In genomic region chr1:111417755-111418154, GRCh38 we compare ENCODE assay signal across 19 cellular contexts. TPM values are rescaled to one million over a fixed set of nuclear protein-coding genes. Genes with fewer than 3 reads are reported as not detected.
DNase-seq lines count a peak whose midpoint lies in the region; ATAC-seq and TF ChIP-seq lines count a peak whose summit lies in the region.
"Had no signal": no experiment of that assay in that cellular context is flagged by ENCODE, and none has a peak within 500 bp of the region (broad histone marks: within the 10 kb centered on the region; RNA-seq: fewer than 3 reads in every experiment).

No MANE protein-coding gene starts in this region.

- peak overlapping the region; percentile 81 for H3K23ac ChIP-seq in IMR-90 (ENCODE audit: low read depth, low read length)

- H3K36me3 Mint-ChIP-seq in progenitor cell of endocrine pancreas (ENCODE audit: insufficient read depth), result peaks cover 3% of the 10 kb centered on the region
- H3K36me3 Mint-ChIP-seq in activated T-cell treated with anti-CD3 and anti-CD28 coated beads, Interleukin-2, amount 50 U/mL, for 4 hours (ENCODE audit: insufficient read depth), result peaks cover 43% of the 10 kb centered on the region

- DNase-seq in DMS53 treated with DMSO at 0.1 percent for 48 hours (lab: John Stamatoyannopoulos, UW; ENCODE audit: unreplicated experiment) (peak; percentile 48), IMR-90 (peak; percentile 78), fibroblast of villous mesenchyme (ENCODE audit: low read depth) (peak; percentile 90), progenitor cell of endocrine pancreas (ENCODE audit: low spot score, unreplicated experiment) (no peak), KG1 (lab: John Stamatoyannopoulos, UW) (no peak)
- no peak for DNase-seq in activated T-cell treated with anti-CD3 and anti-CD28 coated beads, Interleukin-2, amount 50 U/mL, for 4 hours
- no peak for DNase-seq in activated CD4-positive, CD25-positive, alpha-beta regulatory T cell (lab: John Stamatoyannopoulos, UW)
- DNase-seq: activated CD8-positive, alpha-beta T cell treated with anti-CD3 and anti-CD28 coated beads for 36 hours; amniotic stem cell; EL; heart left ventricle; left ventricle myocardium superior; NCI-H1436 treated with DMSO at 0.1 percent for 48 hours; NCI-H69; posterior cingulate gyrus had no signal

- no peak overlapping the region for H2AFZ ChIP-seq in IMR-90 (replicated peaks; ENCODE audit: low read length, poor library complexity)

- H2BK20ac ChIP-seq in IMR-90 (ENCODE audit: low read depth, low read length), result peak overlapping the region; percentile 94

- no peak overlapping the region for H3K56ac ChIP-seq in IMR-90 (ENCODE audit: extremely low read depth, insufficient read depth, low read length)

- peak overlapping the region in 1 of 2 experiments; percentile 91; a peak in 3 of 4 replicates for H4K8ac ChIP-seq in IMR-90 (ENCODE audit: low read depth in 2 of 2, low read length in 2 of 2)

- no peaks in the 10 kb centered on the region; the same call in 1 of the 2 replicates for H3K27me3 ChIP-seq in IMR-90 (ENCODE audit: control insufficient read depth, insufficient read depth, low read length)
- H3K27me3 ChIP-seq: heart left ventricle, vagina had no signal

- peak overlapping the region; percentile 74; the same call in 1 of the 2 replicates for H2AK5ac ChIP-seq in IMR-90 (ENCODE audit: low read depth, low read length)

- H4K91ac ChIP-seq in IMR-90 (ENCODE audit: insufficient read depth, low read depth, low read length), result peak overlapping the region; percentile 86

- CTCF ChIA-PET in IMR-90 (lab: Yijun Ruan, JAX), result interaction anchor here (0.7 to 2.2 kb wide), 3 partner anchors 18 to 207 kb away, joined by 3 to 7 read pairs (median 3); no protein-coding TSS in a partner anchor

- peak; percentile 87 for ATAC-seq in IMR-90 (ENCODE audit: low read depth)
- ATAC-seq in activated T-cell treated with anti-CD3 and anti-CD28 coated beads, Interleukin-2, amount 50 U/mL, for 4 hours, result no peak
- ATAC-seq: activated CD8-positive, alpha-beta T cell treated with anti-CD3 and anti-CD28 coated beads for 36 hours; heart left ventricle; left ventricle myocardium superior had no signal

- H3K4me2 ChIP-seq in IMR-90 (ENCODE audit: low read depth, low read length), result peak overlapping the region; percentile 69

- TF ChIP-seq POLR2A in IMR-90 (IDR thresholded peaks at IDR 0.05; ENCODE audit: low read depth, low read length), result no peak

- H4K5ac ChIP-seq in IMR-90 (ENCODE audit: low read depth, low read length), result peak overlapping the region; percentile 47; the same call in 1 of the 2 replicates

- H3K79me1 ChIP-seq in IMR-90 (ENCODE audit: low read depth in 1 of 2, low read length in 2 of 2), result no peaks in the 10 kb centered on the region

- dilution Hi-C loops in IMR-90 (cut with HindIII; ENCODE audit: low sequenced_read_pairs, unreplicated experiment), result no loop called here

- H2BK120ac ChIP-seq in IMR-90 (ENCODE audit: low read depth, low read length), result peak overlapping the region; percentile 92

- no peaks in the 10 kb centered on the region for H3K9me3 Mint-ChIP-seq in progenitor cell of endocrine pancreas (ENCODE audit: low read depth)
- no peaks in the 10 kb centered on the region for H3K9me3 Mint-ChIP-seq in activated T-cell treated with anti-CD3 and anti-CD28 coated beads, Interleukin-2, amount 50 U/mL, for 4 hours
- H3K9me3 Mint-ChIP-seq: activated CD8-positive, alpha-beta T cell treated with anti-CD3 and anti-CD28 coated beads for 36 hours; neural crest cell; T-helper 2 cell treated with Interferon-gamma antibody and Interleukin-4, amounts not matched to agents 5 μg/mL and 100 μg/mL, for 36 hours had no signal

- no peak overlapping the region for H2AK9ac ChIP-seq in IMR-90 (replicated peaks; ENCODE audit: low read depth, low read length, poor library complexity)

- peak overlapping the region; percentile 93; the same call in 1 of the 2 replicates for H3K4ac ChIP-seq in IMR-90 (ENCODE audit: low read depth, low read length)

- POLR2A ChIA-PET in IMR-90 (lab: Charles Lee; ENCODE audit: unreplicated experiment), result no interaction called here

- peak overlapping the region; percentile 76 for H3K27ac Mint-ChIP-seq in progenitor cell of endocrine pancreas
- H3K27ac Mint-ChIP-seq: activated CD8-positive, alpha-beta T cell treated with anti-CD3 and anti-CD28 coated beads for 36 hours; T-helper 2 cell treated with Interferon-gamma antibody and Interleukin-4, amounts not matched to agents 5 μg/mL and 100 μg/mL, for 36 hours had no signal

- H3K36me3 ChIP-seq in IMR-90 (ENCODE audit: control insufficient read depth, insufficient read depth, low read length), result no peaks in the 10 kb centered on the region
- H3K36me3 ChIP-seq: HAP-1, vagina had no signal

- intact Hi-C loops in IMR-90 (cut with micrococcal nuclease), result no loop called here

- H3K4me3 ChIP-seq in IMR-90 (ENCODE audit: insufficient read depth, low read depth, low read length), result no peak overlapping the region
- H3K4me3 ChIP-seq in fibroblast of villous mesenchyme (ENCODE audit: low read depth, low read length), result no peak overlapping the region
- H3K4me3 ChIP-seq: HAP-1, heart left ventricle, vagina had no signal

- peaks cover 5% of the 10 kb centered on the region for H3K4me1 ChIP-seq in IMR-90 (ENCODE audit: control insufficient read depth, insufficient read depth, low read length)
- H3K4me1 ChIP-seq: heart left ventricle, vagina had no signal

- no peaks in the 10 kb centered on the region for H3K27me3 Mint-ChIP-seq in progenitor cell of endocrine pancreas
- H3K27me3 Mint-ChIP-seq in activated T-cell treated with anti-CD3 and anti-CD28 coated beads, Interleukin-2, amount 50 U/mL, for 4 hours (ENCODE audit: low read depth), result no peaks in the 10 kb centered on the region
- H3K27me3 Mint-ChIP-seq: activated CD8-positive, alpha-beta T cell treated with anti-CD3 and anti-CD28 coated beads for 36 hours had no signal

- H4K20me1 ChIP-seq in IMR-90 (ENCODE audit: insufficient read depth, low read length), result no peaks in the 10 kb centered on the region

- H3K4me1 Mint-ChIP-seq in progenitor cell of endocrine pancreas (ENCODE audit: low read depth), result peaks cover 22% of the 10 kb centered on the region
- H3K4me1 Mint-ChIP-seq in activated T-cell treated with anti-CD3 and anti-CD28 coated beads, Interleukin-2, amount 50 U/mL, for 4 hours (ENCODE audit: low read depth), result no peaks in the 10 kb centered on the region
- H3K4me1 Mint-ChIP-seq: neural crest cell had no signal

- peak overlapping the region; percentile 82; the same call in 1 of the 2 replicates for H3K27ac ChIP-seq in IMR-90 (ENCODE audit: insufficient read depth, low read length)
- H3K27ac ChIP-seq: heart left ventricle, vagina had no signal

- H2BK15ac ChIP-seq in IMR-90 (ENCODE audit: low read depth, low read length), result peak overlapping the region; percentile 95; the same call in 2 of the 3 replicates

- no peak overlapping the region for H3K9ac ChIP-seq in IMR-90 (ENCODE audit: low read depth, low read length)

- no TSS peak for BruUV-seq in IMR-90 (replicated peaks; lab: Mats Ljungman, UMichigan)

- TF ChIP-seq CTCF in IMR-90 (conservative IDR thresholded peaks at IDR 0.05; ENCODE audit: low read depth, low read length) (no peak), fibroblast of villous mesenchyme (IDR thresholded peaks at IDR 0.05; ENCODE audit: insufficient read depth, low read depth, low read length) (no peak), progenitor cell of endocrine pancreas (IDR thresholded peaks at IDR 0.05; ENCODE audit: unreplicated experiment) (no peak)

- H2BK5ac ChIP-seq in IMR-90 (ENCODE audit: low read depth, low read length, poor library complexity, severe bottlenecking), result peak overlapping the region; percentile 78

- no CpG with 5 or more reads among the region's 1 CpG for WGBS in IMR-90 (ENCODE audit: extremely low coverage in 2 of 2, insufficient read length in 1 of 2), 2 experiments

- in situ Hi-C loops in IMR-90 (cut with MboI; ENCODE audit: low sequenced_read_pairs), result no loop called here

- H3K4me3 Mint-ChIP-seq in progenitor cell of endocrine pancreas (ENCODE audit: low read depth), result no peak overlapping the region
- H3K4me3 Mint-ChIP-seq in activated T-cell treated with anti-CD3 and anti-CD28 coated beads, Interleukin-2, amount 50 U/mL, for 4 hours, result no peak overlapping the region
- H3K4me3 Mint-ChIP-seq: activated CD8-positive, alpha-beta T cell treated with anti-CD3 and anti-CD28 coated beads for 36 hours; neural crest cell; T-helper 2 cell treated with Interferon-gamma antibody and Interleukin-4, amounts not matched to agents 5 μg/mL and 100 μg/mL, for 36 hours had no signal

- H3K9me1 ChIP-seq in IMR-90 (ENCODE audit: insufficient read depth, low read length), result peaks cover 10% of the 10 kb centered on the region; the same call in 1 of the 2 replicates

- H3K14ac ChIP-seq in IMR-90 (replicated peaks; ENCODE audit: low read depth, low read length), result peak overlapping the region; percentile 91

- H3K18ac ChIP-seq in IMR-90 (ENCODE audit: low read depth, low read length), result peak overlapping the region; percentile 48; the same call in 1 of the 2 replicates

- TF ChIP-seq RAD21 in IMR-90 (IDR thresholded peaks at IDR 0.05; ENCODE audit: low read length), result no peak

- H3K9me3 ChIP-seq in IMR-90 (ENCODE audit: control insufficient read depth, insufficient read depth, low read length), result no peaks in the 10 kb centered on the region
- H3K9me3 ChIP-seq: HAP-1, heart left ventricle, vagina had no signal

RNA-seq across cellular contexts. Expression of gene OVGP1, which starts 9.8 kb away (rescaled TPM):
- under 0.01 and 0.18 TPM in 2 replicates for total RNA-seq in IMR-90 (2012; rRNA removed)
- 0.50 and 0.58 TPM in 2 replicates for polyA plus RNA-seq in IMR-90 (2012; rRNA removed)
- 0.05 and 0.09 TPM in 2 replicates for polyA plus RNA-seq in IMR-90 (2012; cell fraction: cytosol; rRNA removed)
- 2.5 and 6.4 TPM in 2 replicates for polyA plus RNA-seq in IMR-90 (2012; cell fraction: nucleus; rRNA removed; ENCODE audit: low replicate concordance)
- 0.64 and 0.86 TPM in 2 replicates for total RNA-seq in fibroblast of villous mesenchyme
- total RNA-seq in progenitor cell of endocrine pancreas, result 3.1 and 3.9 TPM in 2 replicates
- total RNA-seq in activated T-cell treated with anti-CD3 and anti-CD28 coated beads, Interleukin-2, amount 50 U/mL, for 4 hours, result 1 to 10 TPM in 2 of 3 donors, under 1 TPM in 1; 0.76 to 1.9 (median 1.2) TPM

RNA-seq across cellular contexts. Expression of gene WDR77, which starts 31.3 kb away (rescaled TPM):
- total RNA-seq in IMR-90 (2012; rRNA removed) (73.6 and 80.8 TPM in 2 replicates), fibroblast of villous mesenchyme (40.9 and 59.2 TPM in 2 replicates), progenitor cell of endocrine pancreas (91.2 and 93.6 TPM in 2 replicates)
- 87.0 and 91.9 TPM in 2 replicates for polyA plus RNA-seq in IMR-90 (2012; rRNA removed)
- polyA plus RNA-seq in IMR-90 (2012; cell fraction: cytosol; rRNA removed), result 57.6 and 99.7 TPM in 2 replicates
- 121 and 127 TPM in 2 replicates for polyA plus RNA-seq in IMR-90 (2012; cell fraction: nucleus; rRNA removed; ENCODE audit: low replicate concordance)
- 10 to 100 TPM; 89.6 to 95.0 (median 93.7) TPM for total RNA-seq in activated T-cell treated with anti-CD3 and anti-CD28 coated beads, Interleukin-2, amount 50 U/mL, for 4 hours

RNA-seq across cellular contexts. Expression of gene ATP5PB, which starts 31.5 kb away (rescaled TPM):
- 234 and 382 TPM in 2 replicates for total RNA-seq in IMR-90 (2012; rRNA removed)
- polyA plus RNA-seq in IMR-90 (2012; rRNA removed), result 265 and 301 TPM in 2 replicates
- 35.0 and 120 TPM in 2 replicates for polyA plus RNA-seq in IMR-90 (2012; cell fraction: cytosol; rRNA removed)
- polyA plus RNA-seq in IMR-90 (2012; cell fraction: nucleus; rRNA removed; ENCODE audit: low replicate concordance), result 17.2 and 102 TPM in 2 replicates
- total RNA-seq in fibroblast of villous mesenchyme, result 261 and 286 TPM in 2 replicates
- 212 and 214 TPM in 2 replicates for total RNA-seq in progenitor cell of endocrine pancreas
- 100 to 1,000 TPM; 301 to 332 (median 319) TPM for total RNA-seq in activated T-cell treated with anti-CD3 and anti-CD28 coated beads, Interleukin-2, amount 50 U/mL, for 4 hours

RNA-seq across cellular contexts. Expression of gene C1orf162, which starts 56.0 kb away (rescaled TPM):
- total RNA-seq in IMR-90 (2012; rRNA removed) (not detected in 2 replicates), fibroblast of villous mesenchyme (under 0.01 TPM in 2 replicates), progenitor cell of endocrine pancreas (0.55 and 0.69 TPM in 2 replicates)
- polyA plus RNA-seq in IMR-90 (2012; rRNA removed), result 0.12 TPM in 1 of 2 replicates, not detected in the other
- polyA plus RNA-seq in IMR-90 (2012; cell fraction: cytosol; rRNA removed), result 0.04 TPM in 1 of 2 replicates, not detected in the other
- 0.10 and 0.83 TPM in 2 replicates for polyA plus RNA-seq in IMR-90 (2012; cell fraction: nucleus; rRNA removed; ENCODE audit: low replicate concordance)
- total RNA-seq in activated T-cell treated with anti-CD3 and anti-CD28 coated beads, Interleukin-2, amount 50 U/mL, for 4 hours, result 1 to 10 TPM; 2.6 to 3.6 (median 2.6) TPM

Comparison
In these comparisons a context has a peak if more than half of its experiments do, and no peak if none do; other contexts are left out.
1. DNase-seq: peak in DMS53 treated with DMSO at 0.1 percent for 48 hours (single experiment), IMR-90 (single experiment) and fibroblast of villous mesenchyme (single experiment); none in progenitor cell of endocrine pancreas (single experiment), activated T-cell treated with anti-CD3 and anti-CD28 coated beads, Interleukin-2, amount 50 U/mL, for 4 hours (single experiment), activated CD4-positive, CD25-positive, alpha-beta regulatory T cell (0 of 4) and KG1 (single experiment).